In the genomic region with DNA sequence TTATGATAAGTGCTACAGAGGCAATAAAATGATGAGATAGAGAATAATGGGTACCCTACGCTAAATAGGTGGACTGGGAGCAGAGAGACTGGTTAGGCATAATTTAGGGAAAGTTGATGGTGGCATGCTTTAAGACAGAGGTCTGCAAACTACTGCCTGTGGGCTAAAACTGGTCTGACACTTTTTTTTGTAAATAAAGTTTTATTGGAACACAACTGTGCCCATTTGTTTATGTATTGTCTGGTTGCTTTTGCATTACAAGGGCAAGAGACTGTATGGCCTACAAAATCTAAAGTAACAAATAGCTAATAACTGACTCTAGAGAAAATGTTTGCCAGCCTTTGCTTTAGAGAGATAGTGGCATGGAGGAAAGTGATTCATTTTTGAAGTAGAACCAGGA, we compare ENCODE assay signal across 16 cellular contexts.
"Had no signal": no experiment of that assay in that cellular context is flagged by ENCODE, and none has a peak within 500 bp of the region (broad histone marks: within the 10 kb centered on the region; RNA-seq: fewer than 3 reads in every experiment).

No MANE protein-coding gene starts in this region.

- FAIRE-seq: keratinocyte, TTC549 had no signal

- H3K36me3 Mint-ChIP-seq: natural killer cell had no signal

- H3K27me3 Mint-ChIP-seq: activated naive CD8-positive, alpha-beta T cell treated with anti-CD3 and anti-CD28 coated beads, Interleukin-2, amount 10 ng/mL, durations not matched to agents 7 days and 5 days; effector memory CD8-positive, alpha-beta T cell; stimulated activated naive B cell treated with anti-CD40 and anti-IgM and Interleukin-4, amounts not matched to agents 10 μg/mL and 1 μg/mL and 100 μg/mL, for 72 hours had no signal

- H3K9me3 ChIP-seq: lower lobe of right lung, spleen, thyroid gland had no signal

- ATAC-seq: effector memory CD8-positive, alpha-beta T cell; lower lobe of right lung; natural killer cell; stimulated activated naive B cell treated with anti-CD40 and anti-IgM and Interleukin-4, amounts not matched to agents 10 μg/mL and 1 μg/mL and 100 μg/mL, for 72 hours had no signal

- H3K4me3 Mint-ChIP-seq: activated naive CD8-positive, alpha-beta T cell treated with anti-CD3 and anti-CD28 coated beads, Interleukin-2, amount 10 ng/mL, durations not matched to agents 7 days and 5 days; effector memory CD8-positive, alpha-beta T cell; natural killer cell had no signal

- H3K27ac ChIP-seq: lower lobe of right lung, spleen, thyroid gland had no signal

- DNase-seq: activated CD4-positive, alpha-beta T cell treated with anti-CD3 and anti-CD28 coated beads for 48 hours; activated naive CD4-positive, alpha-beta T cell; activated naive CD8-positive, alpha-beta T cell treated with anti-CD3 and anti-CD28 coated beads, Interleukin-2, amount 10 ng/mL, durations not matched to agents 7 days and 5 days; amygdala; effector memory CD8-positive, alpha-beta T cell; hippocampal formation; lower lobe of right lung; natural killer cell; occipital lobe; posterior cingulate gyrus; spleen; stimulated activated CD4-positive, alpha-beta T cell treated with anti-CD3 and anti-CD28 coated beads, Interleukin-4, amount 100 ng/mL, for 4 hours; stimulated activated naive B cell treated with anti-CD40 and anti-IgM and Interleukin-4, amounts not matched to agents 10 μg/mL and 1 μg/mL and 100 μg/mL, for 72 hours; thyroid gland had no signal

- H3K27me3 ChIP-seq: spleen, thyroid gland had no signal

- H3K9me3 Mint-ChIP-seq: activated naive CD8-positive, alpha-beta T cell treated with anti-CD3 and anti-CD28 coated beads, Interleukin-2, amount 10 ng/mL, durations not matched to agents 7 days and 5 days; effector memory CD8-positive, alpha-beta T cell; natural killer cell; stimulated activated naive B cell treated with anti-CD40 and anti-IgM and Interleukin-4, amounts not matched to agents 10 μg/mL and 1 μg/mL and 100 μg/mL, for 72 hours had no signal

- H3K4me3 ChIP-seq: lower lobe of right lung, thyroid gland had no signal

- H3K27ac Mint-ChIP-seq: activated naive CD8-positive, alpha-beta T cell treated with anti-CD3 and anti-CD28 coated beads, Interleukin-2, amount 10 ng/mL, durations not matched to agents 7 days and 5 days; effector memory CD8-positive, alpha-beta T cell; natural killer cell; stimulated activated naive B cell treated with anti-CD40 and anti-IgM and Interleukin-4, amounts not matched to agents 10 μg/mL and 1 μg/mL and 100 μg/mL, for 72 hours had no signal
